Comparison of ENCODE assay signal across 18 cellular contexts in the genomic region with DNA sequence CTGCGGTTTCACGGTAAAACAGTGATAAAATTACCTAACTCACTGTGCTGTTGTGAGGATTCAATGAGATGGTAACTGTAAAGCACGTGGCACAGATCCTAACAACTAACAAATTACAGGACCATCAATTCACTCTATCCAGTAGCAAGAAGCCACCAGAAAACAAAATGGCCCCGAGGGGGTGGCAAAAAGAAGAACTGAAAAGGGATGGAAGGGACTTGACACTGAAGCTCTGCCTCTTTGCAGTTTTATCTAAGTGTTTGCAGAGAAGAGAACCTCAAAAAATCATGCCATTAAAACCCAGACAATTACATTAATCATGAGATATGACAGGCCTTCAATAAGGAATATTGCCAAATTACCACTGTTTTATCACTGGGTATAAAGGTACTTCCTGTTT. TPM values are rescaled to one million over a fixed set of nuclear protein-coding genes. Genes with fewer than 3 reads are reported as not detected.
DNase-seq lines count a peak whose midpoint lies in the region; ATAC-seq and TF ChIP-seq lines count a peak whose summit lies in the region.
"Had no signal": no experiment of that assay in that cellular context is flagged by ENCODE, and none has a peak within 500 bp of the region (broad histone marks: within the 10 kb centered on the region; RNA-seq: fewer than 3 reads in every experiment).

No MANE protein-coding gene starts in this region.

- no peak for TF ChIP-seq POLR2A in thyroid gland (IDR thresholded peaks at IDR 0.05)

- H3K36me3 ChIP-seq in mammary epithelial cell (ENCODE audit: insufficient read depth, low read length), result peaks cover 6% of the 10 kb centered on the region
- no peaks in the 10 kb centered on the region for H3K36me3 ChIP-seq in neural progenitor cell
- no peaks in the 10 kb centered on the region for H3K36me3 ChIP-seq in thyroid gland
- H3K36me3 ChIP-seq in lower lobe of right lung, result peaks cover 4% of the 10 kb centered on the region
- no peaks in the 10 kb centered on the region for H3K36me3 ChIP-seq in Caco-2 (ENCODE audit: control insufficient read depth, insufficient read depth, low read length)

- H3K27me3 Mint-ChIP-seq in MCF 10A (ENCODE audit: insufficient read depth, unreplicated experiment) (no peaks in the 10 kb centered on the region), neural progenitor cell (ENCODE audit: insufficient read depth, low read depth) (peaks cover 4% of the 10 kb centered on the region), Caco-2 (ENCODE audit: insufficient read depth, unreplicated experiment) (no peaks in the 10 kb centered on the region)
- H3K27me3 Mint-ChIP-seq: B cell had no signal

- peak overlapping the region; percentile 97 for H3K27ac Mint-ChIP-seq in MCF 10A (ENCODE audit: low read depth, unreplicated experiment)
- H3K27ac Mint-ChIP-seq in neural progenitor cell, result peak overlapping the region; percentile 14
- no peak overlapping the region for H3K27ac Mint-ChIP-seq in Caco-2 (ENCODE audit: unreplicated experiment)
- H3K27ac Mint-ChIP-seq: B cell had no signal

- H3K4me2 ChIP-seq in mammary epithelial cell (ENCODE audit: insufficient read depth, low read depth, low read length), result no peak overlapping the region
- H3K4me2 ChIP-seq in neural progenitor cell, result no peak overlapping the region
- H3K4me2 ChIP-seq: KMS-11 had no signal

- no peak for TF ChIP-seq CTCF in MCF 10A (IDR thresholded peaks at IDR 0.05; ENCODE audit: unreplicated experiment)
- TF ChIP-seq CTCF in mammary epithelial cell (conservative IDR thresholded peaks at IDR 0.05 in 1 of 2, IDR thresholded peaks at IDR 0.05 in 1 of 2; ENCODE audit: extremely low read depth in 1 of 2, insufficient read depth in 1 of 2, low read depth in 1 of 2, low read length in 2 of 2), result no peak
- no peak for TF ChIP-seq CTCF in neural progenitor cell (IDR thresholded peaks at IDR 0.05)
- TF ChIP-seq CTCF in thyroid gland (IDR thresholded peaks at IDR 0.05), result no peak
- TF ChIP-seq CTCF in lower lobe of right lung (IDR thresholded peaks at IDR 0.05), result no peak
- no peak for TF ChIP-seq CTCF in Caco-2 (IDR thresholded peaks at IDR 0.05; ENCODE audit: insufficient read depth in 1 of 2, low read depth in 1 of 2, low read length in 1 of 2, severe bottlenecking in 1 of 2, unreplicated experiment in 1 of 2)

- H3K4me1 Mint-ChIP-seq in MCF 10A (ENCODE audit: insufficient read depth, unreplicated experiment), result peaks cover 10% of the 10 kb centered on the region
- H3K4me1 Mint-ChIP-seq in neural progenitor cell, result peaks cover 11% of the 10 kb centered on the region
- H3K4me1 Mint-ChIP-seq in Caco-2 (ENCODE audit: low read depth, unreplicated experiment), result no peaks in the 10 kb centered on the region

- POLR2A ChIA-PET in MCF 10A (lab: Yijun Ruan, JAX), result interaction anchor here (0.7 kb wide), 1 partner anchor 78 kb away, joined by 3 read pairs; no protein-coding TSS in a partner anchor
- POLR2A ChIA-PET in Caco-2 (lab: Charles Lee), result no interaction called here

- no peaks in the 10 kb centered on the region for H4K20me1 ChIP-seq in mammary epithelial cell (ENCODE audit: insufficient read depth, low read length)
- no peaks in the 10 kb centered on the region for H4K20me1 ChIP-seq in neural progenitor cell (ENCODE audit: low read depth)

- in situ Hi-C loops in mammary epithelial cell (cut with MboI; ENCODE audit: low sequenced_read_pairs in 2 of 2), result no loop called here

- no peaks in the 10 kb centered on the region for H3K9me3 Mint-ChIP-seq in MCF 10A (ENCODE audit: unreplicated experiment)
- peaks cover 20% of the 10 kb centered on the region for H3K9me3 Mint-ChIP-seq in neural progenitor cell
- no peaks in the 10 kb centered on the region for H3K9me3 Mint-ChIP-seq in Caco-2 (ENCODE audit: unreplicated experiment)

- H3K27ac ChIP-seq in mammary epithelial cell (ENCODE audit: insufficient read depth, low read depth, low read length) (no peak overlapping the region), neural progenitor cell (no peak overlapping the region), thyroid gland (peak overlapping the region in 2 of 3 donors; percentile 25 to 29), lower lobe of right lung (no peak overlapping the region)
- H3K27ac ChIP-seq: KMS-11, SJCRH30 had no signal

- no peak overlapping the region for H3K9ac ChIP-seq in mammary epithelial cell (ENCODE audit: insufficient read depth, low read length)
- no peak overlapping the region for H3K9ac ChIP-seq in neural progenitor cell
- H3K9ac ChIP-seq: KMS-11 had no signal

- H3K36me3 Mint-ChIP-seq in MCF 10A (ENCODE audit: insufficient read depth, unreplicated experiment) (peaks cover 16% of the 10 kb centered on the region), neural progenitor cell (peaks cover 48% of the 10 kb centered on the region), Caco-2 (ENCODE audit: insufficient read depth, unreplicated experiment) (peaks cover 15% of the 10 kb centered on the region)

- H3K4me1 ChIP-seq in mammary epithelial cell (ENCODE audit: insufficient read depth, low read length), result peaks cover 23% of the 10 kb centered on the region
- H3K4me1 ChIP-seq in neural progenitor cell, result peaks cover 11% of the 10 kb centered on the region
- peaks cover 40 to 44% of the 10 kb centered on the region in 2 donors for H3K4me1 ChIP-seq in thyroid gland
- H3K4me1 ChIP-seq in lower lobe of right lung, result peaks cover 11% of the 10 kb centered on the region
- H3K4me1 ChIP-seq in Caco-2, result peaks cover 22% of the 10 kb centered on the region

- CTCF ChIA-PET in MCF 10A (lab: Yijun Ruan, JAX) (no interaction called here), mammary epithelial cell (lab: Charles Lee; ENCODE audit: low non-redundant PET) (no interaction called here), Caco-2 (lab: Charles Lee) (no interaction called here)

- no peaks in the 10 kb centered on the region for H3K9me3 ChIP-seq in mammary epithelial cell (replicated peaks; ENCODE audit: insufficient read depth, low read length)
- no peaks in the 10 kb centered on the region for H3K9me3 ChIP-seq in neural progenitor cell (ENCODE audit: low read depth)
- no peaks in the 10 kb centered on the region for H3K9me3 ChIP-seq in thyroid gland
- H3K9me3 ChIP-seq in lower lobe of right lung, result no peaks in the 10 kb centered on the region
- H3K9me3 ChIP-seq in Caco-2, result no peaks in the 10 kb centered on the region
- H3K9me3 ChIP-seq: SJCRH30 had no signal

- dilution Hi-C loops in mammary epithelial cell (cut with HindIII; ENCODE audit: low sequenced_read_pairs), result no loop called here

- DNase-seq in MCF 10A (ENCODE audit: unreplicated experiment) (no peak), mammary epithelial cell (no peak), NCI-H69 (lab: John Stamatoyannopoulos, UW) (peak; percentile 22), neural progenitor cell (ENCODE audit: low spot score) (no peak), thyroid gland (no peak), lower lobe of right lung (no peak), Caco-2 (no peak)
- DNase-seq: 8988T, DMS 273 treated with DMSO at 0.1 percent for 48 hours, H7, NCI-H1417 treated with DMSO at 0.1 percent for 48 hours, NCI-H187 treated with DMSO at 0.1 percent for 48 hours, NCI-H226, NCI-H524, SJCRH30 had no signal

- BruUV-seq in MCF 10A (replicated peaks; lab: Mats Ljungman, UMichigan) (no TSS peak), mammary epithelial cell (replicated peaks; lab: Mats Ljungman, UMichigan) (no TSS peak), Caco-2 (replicated peaks; lab: Mats Ljungman, UMichigan) (no TSS peak)

- H3F3A ChIP-seq in neural progenitor cell (ENCODE audit: low read depth), result no peaks in the 10 kb centered on the region

- H2AFZ ChIP-seq in mammary epithelial cell (ENCODE audit: low read depth, low read length) (no peak overlapping the region), neural progenitor cell (replicated peaks) (no peak overlapping the region)

- no peak overlapping the region for H3K4me3 ChIP-seq in mammary epithelial cell (replicated peaks in 1 of 3; ENCODE audit: insufficient read depth in 1 of 3, low read depth in 2 of 3, low read length in 3 of 3)
- no peak overlapping the region for H3K4me3 ChIP-seq in neural progenitor cell
- H3K4me3 ChIP-seq in thyroid gland (replicated peaks in 1 of 3), result no peak overlapping the region
- no peak overlapping the region for H3K4me3 ChIP-seq in lower lobe of right lung
- no peak overlapping the region for H3K4me3 ChIP-seq in Caco-2 (ENCODE audit: low read depth, low read length)
- H3K4me3 ChIP-seq: SJCRH30 had no signal

- WGBS in mammary epithelial cell (ENCODE audit: low coverage, missing lambda C conversion rate), result 68% methylated on average over 4 of the region's 4 CpGs
- 67 to 72% methylated on average over 4 of the region's 4 CpGs for WGBS in thyroid gland, 2 donors

- H3K27me3 ChIP-seq in mammary epithelial cell (ENCODE audit: insufficient read depth, low read length), result no peaks in the 10 kb centered on the region
- H3K27me3 ChIP-seq in neural progenitor cell, result no peaks in the 10 kb centered on the region
- H3K27me3 ChIP-seq in thyroid gland, result no peaks in the 10 kb centered on the region
- H3K27me3 ChIP-seq in lower lobe of right lung (ENCODE audit: low read depth), result no peaks in the 10 kb centered on the region
- H3K27me3 ChIP-seq in Caco-2 (replicated peaks; ENCODE audit: control insufficient read depth, insufficient read depth, low read length), result no peaks in the 10 kb centered on the region
- H3K27me3 ChIP-seq: SJCRH30 had no signal

- ATAC-seq in lower lobe of right lung (no peak), HG03354 (IDR thresholded peaks at IDR 0.05; ENCODE audit: poor library complexity, severe bottlenecking, unreplicated experiment) (no peak)

- peaks cover 81% of the 10 kb centered on the region for H3K79me2 ChIP-seq in mammary epithelial cell (ENCODE audit: insufficient read depth, low read length)
- H3K79me2 ChIP-seq in neural progenitor cell (ENCODE audit: low read depth), result peaks cover 22% of the 10 kb centered on the region

- no peak overlapping the region for H3K4me3 Mint-ChIP-seq in MCF 10A (ENCODE audit: unreplicated experiment)
- H3K4me3 Mint-ChIP-seq in neural progenitor cell, result no peak overlapping the region
- no peak overlapping the region for H3K4me3 Mint-ChIP-seq in Caco-2 (ENCODE audit: unreplicated experiment)
- H3K4me3 Mint-ChIP-seq: B cell had no signal

- intact Hi-C loops in MCF 10A (cut with micrococcal nuclease) (no loop called here), mammary epithelial cell (cut with micrococcal nuclease) (no loop called here), thyroid gland (cut with DNase I) (no loop called here), lower lobe of right lung (cut with DNase I) (no loop called here), Caco-2 (cut with micrococcal nuclease; ENCODE audit: unreplicated experiment) (no loop called here)

RNA-seq across cellular contexts. Expression of gene IRS1, which starts 46.7 kb away (rescaled TPM):
- 6.1 and 10.5 TPM in 2 replicates for total RNA-seq in MCF 10A (2022)
- 10 to 100 TPM; 25.8 to 36.2 TPM for total RNA-seq in mammary epithelial cell
- polyA plus RNA-seq in mammary epithelial cell, result 27.6 TPM
- 45.6 TPM for polyA minus RNA-seq in mammary epithelial cell
- total RNA-seq in neural progenitor cell (ENCODE audit: low replicate concordance), result 8.4 and 13.0 TPM in 2 replicates
- total RNA-seq in thyroid gland, result 100 to 1,000 TPM in 2 of 4 donors, 10 to 100 TPM in 2; 61.9 to 166 (median 98.7) TPM
- 11.3 TPM for total RNA-seq in lower lobe of right lung
- total RNA-seq in Caco-2 (2022), result 27.9 and 32.4 TPM in 2 replicates

Comparison
In these comparisons a context has a peak if more than half of its experiments do, and no peak if none do; other contexts are left out.
1. H3K27ac ChIP-seq: peak in thyroid gland (2 of 3); none in mammary epithelial cell (single experiment), neural progenitor cell (single experiment) and lower lobe of right lung (single experiment).